ENCODE assay signal across 8 cellular contexts in genomic region chr14:59055439-59056045, GRCh38.
A peak's percentile ranks its signal among the peaks of the same experiment; 100 is the strongest.
DNase-seq lines count a peak whose midpoint lies in the region; ATAC-seq and TF ChIP-seq lines count a peak whose summit lies in the region.

No MANE protein-coding gene starts in this region.

- H3K4me1 Mint-ChIP-seq in Caco-2 (ENCODE audit: low read depth, unreplicated experiment) (peaks cover 9% of the 10 kb centered on the region), brain (no peaks in the 10 kb centered on the region)

- H3K27ac Mint-ChIP-seq in Caco-2 (ENCODE audit: unreplicated experiment) (no peak overlapping the region), brain (no peak overlapping the region)

- peaks cover 4% of the 10 kb centered on the region for H3K4me1 ChIP-seq in Caco-2

- ATAC-seq in GM18907 (IDR thresholded peaks at IDR 0.05; ENCODE audit: unreplicated experiment) (peak; percentile 68), HG03520 (IDR thresholded peaks at IDR 0.05; ENCODE audit: unreplicated experiment) (peak; percentile 50)

- POLR2A ChIA-PET in Caco-2 (lab: Charles Lee) = no interaction called here

- H3K27me3 Mint-ChIP-seq in Caco-2 (ENCODE audit: insufficient read depth, unreplicated experiment) (no peaks in the 10 kb centered on the region), brain (no peaks in the 10 kb centered on the region)

- peaks cover 9% of the 10 kb centered on the region; the same call in 1 of the 2 replicates for H3K9me3 ChIP-seq in Caco-2

- H3K36me3 Mint-ChIP-seq in Caco-2 (ENCODE audit: insufficient read depth, unreplicated experiment) = no peaks in the 10 kb centered on the region
- no peaks in the 10 kb centered on the region for H3K36me3 Mint-ChIP-seq in brain

- TF ChIP-seq CTCF in Caco-2 (IDR thresholded peaks at IDR 0.05; ENCODE audit: insufficient read depth in 1 of 2, low read depth in 1 of 2, low read length in 1 of 2, severe bottlenecking in 1 of 2, unreplicated experiment in 1 of 2) = peak; percentile 59 to 68
- peak; percentile 88 to 90 for TF ChIP-seq CTCF in brain (conservative IDR thresholded peaks at IDR 0.05)

- no peaks in the 10 kb centered on the region for H3K27me3 ChIP-seq in Caco-2 (replicated peaks; ENCODE audit: control insufficient read depth, insufficient read depth, low read length)

- intact Hi-C loops in Caco-2 (cut with micrococcal nuclease; ENCODE audit: unreplicated experiment) = loop anchor here (1.0 kb wide), 1 partner anchor 27 kb away; no protein-coding TSS in a partner anchor

- no peak overlapping the region for H3K4me3 ChIP-seq in Caco-2 (ENCODE audit: low read depth, low read length)

- H3K4me3 Mint-ChIP-seq in Caco-2 (ENCODE audit: unreplicated experiment) (no peak overlapping the region), brain (no peak overlapping the region)

- no TSS peak for BruUV-seq in Caco-2 (replicated peaks; lab: Mats Ljungman, UMichigan)

- H3K9me3 Mint-ChIP-seq in Caco-2 (ENCODE audit: unreplicated experiment) (peaks cover 10% of the 10 kb centered on the region), brain (peaks cover 3 to 9% (median 8%) of the 10 kb centered on the region in 5 experiments)

- peak in 1 of 2 experiments; percentile 37 for DNase-seq in Caco-2
- peak; percentile 32 for DNase-seq in NOMO-1 treated with DMSO at 0.1 percent for 48 hours (lab: John Stamatoyannopoulos, UW; ENCODE audit: unreplicated experiment)
- peak; percentile 63 for DNase-seq in iris pigment epithelial cell (ENCODE audit: low read depth)
- peak; percentile 40 for DNase-seq in stromal cell of bone marrow (ENCODE audit: low read depth)
- DNase-seq in UCSD-AML1 (lab: John Stamatoyannopoulos, UW; ENCODE audit: unreplicated experiment) = no peak

- no peaks in the 10 kb centered on the region for H3K36me3 ChIP-seq in Caco-2 (ENCODE audit: control insufficient read depth, insufficient read depth, low read length)

- CTCF ChIA-PET in Caco-2 (lab: Charles Lee) = interaction anchor here (1.0 to 1.3 kb wide), 2 partner anchors 27 to 554 kb away, joined by 5 to 9 read pairs; no protein-coding TSS in a partner anchor
